8 cellular contexts compared by ENCODE assay signal in genomic region chr4:15805583-15806517, GRCh38. TPM values are rescaled to one million over a fixed set of nuclear protein-coding genes. Genes with fewer than 3 reads are reported as not detected.
DNase-seq lines count a peak whose midpoint lies in the region; ATAC-seq and TF ChIP-seq lines count a peak whose summit lies in the region.

No MANE protein-coding gene starts in this region.

- CTCF ChIA-PET in AG04449 (lab: Yijun Ruan, JAX): interaction anchor here (0.6 to 7.9 kb wide), 77 partner anchors 10 to 460 kb away, joined by 3 to 115 read pairs (median 5); partner anchors contain the start of gene CC2D2A

- TF ChIP-seq POLR2A in vagina (IDR thresholded peaks at IDR 0.05): no peak

- H3K27me3 Mint-ChIP-seq in endodermal cell (ENCODE audit: insufficient read depth): no peaks in the 10 kb centered on the region
- no peaks in the 10 kb centered on the region for H3K27me3 Mint-ChIP-seq in mesothelial cell of epicardium (ENCODE audit: low read depth)

- H3K27ac ChIP-seq in endodermal cell (ENCODE audit: low read depth, low read length) (no peak overlapping the region), vagina (no peak overlapping the region)

- H3K9ac ChIP-seq in endodermal cell (ENCODE audit: extremely low read depth, low read length, poor library complexity, severe bottlenecking): no peak overlapping the region

- WGBS in endodermal cell (ENCODE audit: insufficient coverage in 1 of 2, insufficient read length in 1 of 2), 2 experiments: 51 to 73% methylated on average over 3 to 5 of the region's 5 CpGs

- H3K27me3 ChIP-seq in GM06990 (replicated peaks; ENCODE audit: control insufficient read depth, insufficient read depth, low read length) (no peaks in the 10 kb centered on the region), endodermal cell (ENCODE audit: control insufficient read depth, insufficient read depth, low read length, poor library complexity, severe bottlenecking) (no peaks in the 10 kb centered on the region), vagina (no peaks in the 10 kb centered on the region)

- POLR2A ChIA-PET in AG04449 (lab: Yijun Ruan, JAX): no interaction called here

- H3K27ac Mint-ChIP-seq in endodermal cell (no peak overlapping the region), mesothelial cell of epicardium (no peak overlapping the region)

- H3K9me3 ChIP-seq in endodermal cell (ENCODE audit: control insufficient read depth, low read length) (no peaks in the 10 kb centered on the region), vagina (no peaks in the 10 kb centered on the region)

- ATAC-seq in HG02571 (IDR thresholded peaks at IDR 0.05; ENCODE audit: unreplicated experiment): peak; percentile 39

- H3K36me3 ChIP-seq in GM06990 (ENCODE audit: control insufficient read depth, insufficient read depth, low read length) (no peaks in the 10 kb centered on the region), endodermal cell (ENCODE audit: control insufficient read depth, insufficient read depth, low read length) (no peaks in the 10 kb centered on the region), vagina (no peaks in the 10 kb centered on the region)

- H3K4me3 Mint-ChIP-seq in endodermal cell: no peak overlapping the region
- H3K4me3 Mint-ChIP-seq in mesothelial cell of epicardium: no peak overlapping the region

- TF ChIP-seq CTCF in AG04449 (IDR thresholded peaks at IDR 0.05; ENCODE audit: insufficient read depth, low read length, missing control alignments) (peak; percentile 64), GM06990 (IDR thresholded peaks at IDR 0.05; ENCODE audit: insufficient read depth, low read length, poor library complexity, severe bottlenecking) (peak; percentile 55), endodermal cell (conservative IDR thresholded peaks at IDR 0.05) (peak; percentile 87), mesothelial cell of epicardium (IDR thresholded peaks at IDR 0.05; ENCODE audit: unreplicated experiment) (peak; percentile 72), vagina (IDR thresholded peaks at IDR 0.05) (peak in 2 of 3 experiments; percentile 38 to 56)

- DNase-seq in AG04449 (ENCODE audit: low read depth, low spot score) (peak; percentile 4), GM06990 (ENCODE audit: extremely low read depth, insufficient read length) (no peak), NCI-H187 treated with DMSO at 0.1 percent for 48 hours (lab: John Stamatoyannopoulos, UW) (peak; percentile 69), T1000 (lab: John Stamatoyannopoulos, UW) (peak; percentile 31), endodermal cell (peak; percentile 73), mesothelial cell of epicardium (ENCODE audit: low spot score in 2 of 2, unreplicated experiment in 2 of 2) (no peak), vagina (ENCODE audit: extremely low spot score in 2 of 2) (no peak)

- H3K4me1 ChIP-seq in endodermal cell (ENCODE audit: control insufficient read depth, insufficient read depth, low read length) (no peaks in the 10 kb centered on the region), vagina (no peaks in the 10 kb centered on the region)

- no peak overlapping the region for H3K4me3 ChIP-seq in AG04449 (ENCODE audit: low read depth, low read length)
- no peak overlapping the region for H3K4me3 ChIP-seq in GM06990 (replicated peaks; ENCODE audit: low read depth, low read length)
- H3K4me3 ChIP-seq in endodermal cell (ENCODE audit: low read length): no peak overlapping the region
- no peak overlapping the region for H3K4me3 ChIP-seq in vagina

- peaks cover 2% of the 10 kb centered on the region for H3K4me1 Mint-ChIP-seq in endodermal cell
- peaks cover 2% of the 10 kb centered on the region for H3K4me1 Mint-ChIP-seq in mesothelial cell of epicardium

- H3K36me3 Mint-ChIP-seq in endodermal cell (ENCODE audit: low read depth) (no peaks in the 10 kb centered on the region), mesothelial cell of epicardium (no peaks in the 10 kb centered on the region)

- intact Hi-C loops in vagina (cut with DNase I): no loop called here

- H3K9me3 Mint-ChIP-seq in endodermal cell (peaks cover 1% of the 10 kb centered on the region), mesothelial cell of epicardium (peaks cover 11% of the 10 kb centered on the region)

RNA-seq across cellular contexts. Expression of gene CD38, which starts 27.7 kb away (rescaled TPM):
- under 1 TPM in 1 of 2 donors, not detected in 1; 0.11 TPM for total RNA-seq in endodermal cell
- polyA plus RNA-seq in endodermal cell (2013, experiment 1 of 2): 0.04 TPM
- 0.04 TPM for polyA plus RNA-seq in endodermal cell (2013, experiment 2 of 2)
- 0.20 to 0.22 TPM in 2 of 3 replicates, not detected in the other for total RNA-seq in mesothelial cell of epicardium
- total RNA-seq in vagina: 1.2 TPM

Comparison
In these comparisons a context has a peak if more than half of its experiments do, and no peak if none do; other contexts are left out.
1. DNase-seq: peak in AG04449 (single experiment), NCI-H187 treated with DMSO at 0.1 percent for 48 hours (single experiment), T1000 (single experiment) and endodermal cell (single experiment); none in GM06990 (single experiment), mesothelial cell of epicardium (0 of 2) and vagina (0 of 2).
2. Peak in every context shown above with its lines, with median percentiles within 50 percentile points of each other: CTCF ChIP-seq.